ENCODE assay signal across 1 cellular context in the genomic region with DNA sequence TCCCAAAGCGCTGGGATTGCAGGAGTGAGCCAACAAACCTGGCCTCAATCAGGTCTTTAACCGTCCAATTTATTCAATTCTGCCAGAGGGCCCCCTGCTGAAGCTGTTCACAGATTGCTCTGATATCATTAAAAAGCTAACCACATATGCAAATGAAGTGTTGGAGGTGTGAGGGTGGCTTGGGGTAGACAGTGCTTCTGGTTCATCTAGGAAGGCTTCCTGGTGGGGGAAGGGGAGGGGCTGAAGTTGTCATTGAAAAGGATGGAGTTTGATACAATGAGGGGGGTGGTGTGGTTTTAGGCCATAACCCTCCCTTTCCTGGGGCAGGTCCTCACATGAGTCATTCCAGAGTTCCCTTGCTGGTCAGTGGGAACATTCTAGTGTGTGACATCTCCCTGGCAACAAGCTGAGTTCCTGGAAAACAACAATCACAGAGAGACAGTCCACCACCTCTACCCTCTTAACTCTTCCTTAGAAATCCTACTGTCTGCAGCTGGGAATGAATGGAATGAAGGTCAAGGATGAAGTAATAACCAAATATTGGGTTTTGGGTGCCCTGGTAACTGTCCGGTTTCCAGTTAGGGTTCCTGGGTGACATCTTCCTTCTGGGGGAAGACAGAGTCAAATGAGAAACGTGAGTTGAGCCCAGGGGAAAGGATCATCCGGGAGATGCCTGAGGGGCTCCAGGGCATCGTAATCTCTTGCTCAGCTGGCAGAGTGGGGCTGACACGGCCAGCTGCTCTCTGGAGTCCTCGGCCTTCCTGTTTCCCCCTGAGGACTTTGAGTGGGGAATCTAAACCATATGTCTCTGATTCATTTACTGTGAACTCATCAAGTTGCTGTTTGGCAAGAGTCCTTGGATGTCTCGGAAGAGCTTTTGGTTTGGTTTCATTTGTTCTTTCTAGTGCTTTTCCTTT.
A peak's percentile ranks its signal among the peaks of the same experiment; 100 is the strongest.
TF ChIP-seq lines count a peak whose summit lies in the region.

No MANE protein-coding gene starts in this region.

TF ChIP-seq in A549, 52 proteins besides CTCF, POLR2A, EP300 and RAD21 (continued from another document):
- TF ChIP-seq BCL3 (IDR thresholded peaks at IDR 0.05) (0 out of 3 replicates have a peak, but pooled peaks have one; percentile 41), JUN (IDR thresholded peaks at IDR 0.05) (peak in 1 of 2 experiments; percentile 42; a peak in 1 of 5 replicates), FOXS1 (CRISPR knock-in tag; IDR thresholded peaks at IDR 0.05) (no peak), FOSL2 (IDR thresholded peaks at IDR 0.05) (peak; percentile 29; the same call in 1 of the 2 replicates), FOSL2 (CRISPR knock-in tag; IDR thresholded peaks at IDR 0.05) (peak; percentile 81), CEBPB (IDR thresholded peaks at IDR 0.05) (peak; percentile 32 to 70; a peak in 2 of 4 replicates), EHF (CRISPR knock-in tag; IDR thresholded peaks at IDR 0.05) (no peak), RNF2 (IDR thresholded peaks at IDR 0.05; ENCODE audit: borderline replicate concordance, low read depth) (no peak), CBX2 (IDR thresholded peaks at IDR 0.05; ENCODE audit: borderline replicate concordance, low read depth) (no peak), GATA3 (IDR thresholded peaks at IDR 0.05; ENCODE audit: borderline replicate concordance) (peak; percentile 45; the same call in 1 of the 2 replicates)
- TF ChIP-seq, protein P1, sequence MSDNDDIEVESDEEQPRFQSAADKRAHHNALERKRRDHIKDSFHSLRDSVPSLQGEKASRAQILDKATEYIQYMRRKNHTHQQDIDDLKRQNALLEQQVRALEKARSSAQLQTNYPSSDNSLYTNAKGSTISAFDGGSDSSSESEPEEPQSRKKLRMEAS (IDR thresholded peaks at IDR 0.05) = 0 out of 2 replicates have a peak, but pooled peaks have one; percentile 14
